In the genomic region with DNA sequence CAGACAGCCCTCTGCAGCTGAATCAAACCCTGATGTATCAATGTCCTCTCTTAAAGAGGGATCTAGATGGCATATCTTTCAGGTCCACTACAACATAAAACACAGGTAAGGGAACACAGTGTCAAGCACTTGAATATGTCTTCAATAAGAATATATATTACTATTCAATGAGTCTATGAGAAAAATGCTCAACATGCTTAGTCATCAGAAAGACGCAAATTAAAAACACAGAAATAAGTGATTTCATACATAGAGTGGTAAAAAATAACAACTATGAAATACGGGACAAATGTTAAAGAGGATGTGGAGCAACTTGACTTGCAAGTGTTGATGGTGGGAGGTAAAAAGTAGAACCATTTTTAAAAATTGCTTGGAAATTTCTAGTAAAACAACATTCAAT, we compare ENCODE assay signal across 11 cellular contexts.
"Had no signal": no experiment of that assay in that cellular context is flagged by ENCODE, and none has a peak within 500 bp of the region (broad histone marks: within the 10 kb centered on the region; RNA-seq: fewer than 3 reads in every experiment).

No MANE protein-coding gene starts in this region.

- H3K4me2 ChIP-seq: GM23338 had no signal

- H3K4me3 Mint-ChIP-seq: GM23338, H9, HFFc6 had no signal

- H2AFZ ChIP-seq: GM23248, GM23338 had no signal

- FAIRE-seq: H1, H54 had no signal

- H3K36me3 ChIP-seq: HAP-1 had no signal

- H3K27ac ChIP-seq: GM23248 had no signal

- H3K27ac Mint-ChIP-seq: GM23338, H9, HFFc6 had no signal

- ATAC-seq: GM23338, HCT116 had no signal

- H3K9me3 Mint-ChIP-seq: GM23338 had no signal

- H3K4me1 ChIP-seq: HAP-1 had no signal

- H3K9me3 ChIP-seq: HAP-1 had no signal

- DNase-seq: GM23248, GOT3, H7, H9, HCEC 1CT, HFFc6 had no signal

- H3K9ac ChIP-seq: GM23248 had no signal

- H3K4me3 ChIP-seq: GM23248, GM23338, HAP-1 had no signal
